In the genomic region with DNA sequence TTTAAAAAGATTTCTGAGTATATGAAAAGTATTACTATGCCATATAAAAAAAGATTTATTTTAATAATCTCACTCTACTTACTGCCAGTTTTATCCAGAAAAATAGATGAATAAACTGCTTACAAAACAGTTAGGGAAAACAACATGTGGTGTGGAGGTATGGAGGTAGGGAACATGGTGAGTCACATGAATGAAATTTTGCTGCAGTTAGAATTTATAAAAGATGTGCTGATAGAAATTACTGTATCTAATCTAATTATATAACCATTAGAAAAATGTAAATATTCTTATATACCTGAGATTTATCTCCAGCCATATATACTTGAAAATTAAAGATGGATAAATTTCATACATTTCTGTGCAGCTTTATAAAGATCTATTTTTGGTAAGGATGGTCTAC, we compare ENCODE assay signal across 13 cellular contexts.
"Had no signal": no experiment of that assay in that cellular context is flagged by ENCODE, and none has a peak within 500 bp of the region (broad histone marks: within the 10 kb centered on the region; RNA-seq: fewer than 3 reads in every experiment).

No MANE protein-coding gene starts in this region.

- H3K27ac ChIP-seq: brain microvascular endothelial cell, hepatocyte, spleen, stomach, thoracic aorta had no signal

- H3K9me3 ChIP-seq: spleen, stomach, thoracic aorta had no signal

- H3K36me3 ChIP-seq: brain microvascular endothelial cell, spleen, stomach, thoracic aorta had no signal

- H3K27me3 ChIP-seq: brain microvascular endothelial cell, hepatocyte, spleen, stomach had no signal

- H3K4me3 ChIP-seq: hepatocyte, spleen, stomach, thoracic aorta had no signal

- H3K4me1 ChIP-seq: spleen, stomach had no signal

- DNase-seq: activated CD4-positive, alpha-beta T cell treated with anti-CD3 and anti-CD28 coated beads, Interleukin-2, amount 10 ng/mL, durations not matched to agents 7 days and 5 days; activated CD8-positive, alpha-beta memory T cell treated with anti-CD3 and anti-CD28 coated beads, Interleukin-2, amount 50 U/mL, for 48 hours; activated gamma-delta T cell treated with Interleukin-2 at 50 U/mL for 16 hours; activated T-cell treated with anti-CD3 and anti-CD28 coated beads, Interleukin-2, amount 50 U/mL, for 72 hours; amygdala; brain microvascular endothelial cell; cerebellar nuclear complex; effector memory CD8-positive, alpha-beta T cell; kidney glomerular epithelial cell; spleen; stomach had no signal
